In genomic region chrX:85003655-85004244, GRCh38 we compare ENCODE assay signal across 8 cellular contexts. TPM values are rescaled to one million over a fixed set of nuclear protein-coding genes. Genes with fewer than 3 reads are reported as not detected.
A peak's percentile ranks its signal among the peaks of the same experiment; 100 is the strongest.
DNase-seq lines count a peak whose midpoint lies in the region; ATAC-seq and TF ChIP-seq lines count a peak whose summit lies in the region.

Gene APOOL (plus strand): TSS chrX:85003877. CDS start chrX:85003913, 36 bp downstream.

- DNase-seq in Calu3 = peak; percentile 90
- peak; percentile 79 for DNase-seq in OCI-LY7 (ENCODE audit: low spot score)
- peak; percentile 55 for DNase-seq in activated T-cell treated with anti-CD3 and anti-CD28 coated beads for 1 hour (ENCODE audit: low read depth)
- peak; percentile 57 for DNase-seq in epithelial cell of proximal tubule (ENCODE audit: low read depth)
- DNase-seq in mucosa of gallbladder (ENCODE audit: low spot score) = peak; percentile 89
- peak; percentile 63 for DNase-seq in stimulated activated CD8-positive, alpha-beta memory T cell treated with anti-CD3 and anti-CD28 coated beads, Interleukin-4, amount 100 ng/mL, for 24 hours (ENCODE audit: low read depth)

- peak within 1 kb of the TSS; percentile 88 for H3K4me3 Mint-ChIP-seq in Calu3 (ENCODE audit: low read depth, unreplicated experiment)

- H3K9me3 ChIP-seq in HUES6 (ENCODE audit: control insufficient read depth, insufficient read depth, low read depth, low read length) (0 out of 2 replicates have a peak, but pooled peaks cover 3% of the 10 kb centered on the region), OCI-LY7 (ENCODE audit: low read length) (no peaks in the 10 kb centered on the region)

- H4K20me1 ChIP-seq in OCI-LY7 (ENCODE audit: insufficient read depth, low read length) = no peaks in the 10 kb centered on the region

- H3K27ac Mint-ChIP-seq in Calu3 (ENCODE audit: unreplicated experiment) = peak within 1 kb of the TSS; percentile 92

- peak within 1 kb of the TSS; percentile 69 for H3K4me2 ChIP-seq in OCI-LY7 (ENCODE audit: low read length)

- peak; percentile 97 for ATAC-seq in GM21447 (IDR thresholded peaks at IDR 0.05; ENCODE audit: unreplicated experiment)

- H3K4me3 ChIP-seq in HUES6 (ENCODE audit: low read depth, low read length) = peak within 1 kb of the TSS; percentile 92
- peak within 1 kb of the TSS; percentile 78 for H3K4me3 ChIP-seq in OCI-LY7 (ENCODE audit: low read depth, low read length, poor library complexity, severe bottlenecking)
- H3K4me3 ChIP-seq in epithelial cell of proximal tubule (ENCODE audit: low read depth, low read length) = peak within 1 kb of the TSS; percentile 77

- no peaks in the 10 kb centered on the region for H3K9me3 Mint-ChIP-seq in Calu3 (ENCODE audit: low read depth, unreplicated experiment)

- H3K9ac ChIP-seq in HUES6 (ENCODE audit: low read length) = peak within 1 kb of the TSS; percentile 88

- H3K27ac ChIP-seq in HUES6 (ENCODE audit: low read depth, low read length) (peak within 1 kb of the TSS; percentile 29; the same call in 1 of the 2 replicates), OCI-LY7 (ENCODE audit: low read depth, low read length, poor library complexity, severe bottlenecking) (peak within 1 kb of the TSS; percentile 5)

- no peaks in the 10 kb centered on the region for H3K36me3 ChIP-seq in HUES6 (ENCODE audit: control insufficient read depth, insufficient read depth, low read length)
- H3K36me3 ChIP-seq in OCI-LY7 (ENCODE audit: insufficient read depth, low read length) = no peaks in the 10 kb centered on the region

- TF ChIP-seq CTCF in Calu3 (IDR thresholded peaks at IDR 0.05; ENCODE audit: unreplicated experiment) = no peak
- TF ChIP-seq CTCF in OCI-LY7 (conservative IDR thresholded peaks at IDR 0.05; ENCODE audit: low read length) = no peak
- TF ChIP-seq CTCF in epithelial cell of proximal tubule (conservative IDR thresholded peaks at IDR 0.05; ENCODE audit: low read depth, low read length) = no peak

- H3K79me2 ChIP-seq in OCI-LY7 (ENCODE audit: insufficient read depth, low read depth, low read length) = peaks cover 8% of the 10 kb centered on the region; the same call in 1 of the 2 replicates

- peak within 1 kb of the TSS; percentile 73; the same call in 1 of the 2 replicates for H2AFZ ChIP-seq in OCI-LY7 (ENCODE audit: low read length)

- no peaks in the 10 kb centered on the region for H3K4me1 ChIP-seq in HUES6 (ENCODE audit: control insufficient read depth, insufficient read depth, low read length)
- H3K4me1 ChIP-seq in OCI-LY7 (ENCODE audit: insufficient read depth, low read length, poor library complexity, severe bottlenecking) = no peaks in the 10 kb centered on the region

- BruUV-seq in Calu3 (replicated peaks; lab: Mats Ljungman, UMichigan) = TSS peak; percentile 76
- TSS peak; percentile 88 for BruUV-seq in OCI-LY7 (replicated peaks; lab: Mats Ljungman, UMichigan)

- CTCF ChIA-PET in Calu3 (lab: Charles Lee) = no interaction called here
- CTCF ChIA-PET in OCI-LY7 (lab: Charles Lee; ENCODE audit: unreplicated experiment) = no interaction called here

- H3K9me2 ChIP-seq in OCI-LY7 (ENCODE audit: insufficient read depth, low read length) = no peaks in the 10 kb centered on the region

- H3K36me3 Mint-ChIP-seq in Calu3 (ENCODE audit: insufficient read depth, unreplicated experiment) = peaks cover 24% of the 10 kb centered on the region

- POLR2A ChIA-PET in OCI-LY7 (lab: Charles Lee) = interaction anchor here (1.1 kb wide), 1 partner anchor 9 kb away, joined by 3 read pairs; no protein-coding TSS in a partner anchor

- no peaks in the 10 kb centered on the region for H3K27me3 ChIP-seq in HUES6 (ENCODE audit: control insufficient read depth, insufficient read depth, low read length)

- H3K27me3 Mint-ChIP-seq in Calu3 (ENCODE audit: unreplicated experiment) = no peaks in the 10 kb centered on the region

- intact Hi-C loops in Calu3 (cut with micrococcal nuclease; ENCODE audit: unreplicated experiment) = no loop called here
- intact Hi-C loops in OCI-LY7 (cut with micrococcal nuclease; ENCODE audit: unreplicated experiment) = loop anchor here (5.0 kb wide), 1 partner anchor 276 kb away; no protein-coding TSS in a partner anchor

- peaks cover 17% of the 10 kb centered on the region for H3K4me1 Mint-ChIP-seq in Calu3 (ENCODE audit: low read depth, unreplicated experiment)

RNA-seq across cellular contexts. Expression of gene APOOL, which starts in this region (rescaled TPM):
- 37.1 TPM in 2 replicates for total RNA-seq in Calu3 (2022)
- 2.9 and 8.9 TPM in 2 replicates for total RNA-seq in OCI-LY7 (2014; rRNA removed; shearing (Covaris generic))
- total RNA-seq in OCI-LY7 (2022) = 14.3 TPM in 2 replicates
- 6.9 and 7.5 TPM in 2 replicates for total RNA-seq in epithelial cell of proximal tubule
- total RNA-seq in mucosa of gallbladder = 26.4 TPM

Comparison
In these comparisons a context has a peak if more than half of its experiments do, and no peak if none do; other contexts are left out.
1. Peak in every context shown above with its lines: DNase-seq, ATAC-seq, H3K4me3 ChIP-seq and H3K27ac ChIP-seq.